ENCODE assay signal across 8 cellular contexts in genomic region chr3:115784739-115785571, GRCh38.
A peak's percentile ranks its signal among the peaks of the same experiment; 100 is the strongest.
DNase-seq lines count a peak whose midpoint lies in the region; ATAC-seq and TF ChIP-seq lines count a peak whose summit lies in the region.

No MANE protein-coding gene starts in this region.

- no peaks in the 10 kb centered on the region for H3K9me3 Mint-ChIP-seq in H9
- H3K9me3 Mint-ChIP-seq in activated CD4-positive, alpha-beta memory T cell treated with anti-CD3 and anti-CD28 coated beads for 36 hours, result no peaks in the 10 kb centered on the region

- no peak overlapping the region for H3K18ac ChIP-seq in H9 (ENCODE audit: insufficient read length, low read depth, low read length)

- peak; percentile 98 for DNase-seq in AG10803 (ENCODE audit: low read depth)
- no peak for DNase-seq in H9
- no peak for DNase-seq in activated CD4-positive, alpha-beta memory T cell treated with anti-CD3 and anti-CD28 coated beads for 36 hours
- DNase-seq in foreskin keratinocyte, result peak in 1 of 2 donors; percentile 93
- peak; percentile 4 for DNase-seq in putamen (ENCODE audit: low spot score)
- no peak for DNase-seq in NCI-H2107 treated with DMSO at 0.1 percent for 48 hours (lab: John Stamatoyannopoulos, UW; ENCODE audit: unreplicated experiment)
- no peak for DNase-seq in T1000 (lab: John Stamatoyannopoulos, UW)

- H2AFZ ChIP-seq in H9 (ENCODE audit: low read length), result no peak overlapping the region

- intact Hi-C loops in activated CD4-positive, alpha-beta memory T cell treated with anti-CD3 and anti-CD28 coated beads for 36 hours (cut with micrococcal nuclease), result loop anchor here (1.0 to 10.0 kb wide), 9 partner anchors 29 to 1572 kb away; partner anchors contain the start of gene ZBTB20

- peak overlapping the region; percentile 71 for H3K4me3 ChIP-seq in AG10803 (ENCODE audit: low read length)

- H2BK12ac ChIP-seq in H9 (ENCODE audit: insufficient read length, low read depth, low read length), result no peak overlapping the region

- peaks cover 7% of the 10 kb centered on the region for H3K23me2 ChIP-seq in H9 (ENCODE audit: insufficient read length, low read depth, low read length, poor library complexity, severe bottlenecking)

- ATAC-seq in foreskin keratinocyte, result peak; percentile 69
- no peak for ATAC-seq in GM18868 (IDR thresholded peaks at IDR 0.05; ENCODE audit: unreplicated experiment)

- peak overlapping the region; percentile 60 for H3K4me2 ChIP-seq in H9 (ENCODE audit: insufficient read depth, insufficient read length, low read length)

- no CpG with 5 or more reads among the region's 11 CpGs for WGBS in H9 (ENCODE audit: extremely low coverage, insufficient read length, low lambda C conversion rate)

- H4K20me1 ChIP-seq in H9 (ENCODE audit: control insufficient read depth, insufficient read depth, insufficient read length), result no peaks in the 10 kb centered on the region

- no peak overlapping the region for H3K14ac ChIP-seq in H9 (ENCODE audit: insufficient read depth, low read length)

- CTCF ChIA-PET in activated CD4-positive, alpha-beta memory T cell treated with anti-CD3 and anti-CD28 coated beads for 36 hours (lab: Charles Lee), result interaction anchor here (0.6 to 2.9 kb wide), 28 partner anchors 8 to 996 kb away, joined by 3 to 21 read pairs (median 4); no protein-coding TSS in a partner anchor

- H3K4me1 ChIP-seq in H9 (ENCODE audit: insufficient read depth, low read length) (no peaks in the 10 kb centered on the region; the same call in 1 of the 2 replicates), foreskin keratinocyte (peaks cover 20% of the 10 kb centered on the region)

- H3T11ph ChIP-seq in H9 (ENCODE audit: low read length), result no peak overlapping the region

- no peak overlapping the region for H2BK20ac ChIP-seq in H9 (ENCODE audit: low read depth, low read length, poor library complexity, severe bottlenecking)

- H3K4me3 Mint-ChIP-seq in H9, result peak overlapping the region; percentile 68 to 92
- peak overlapping the region; percentile 88 for H3K4me3 Mint-ChIP-seq in activated CD4-positive, alpha-beta memory T cell treated with anti-CD3 and anti-CD28 coated beads for 36 hours

- no peak overlapping the region for H2AK5ac ChIP-seq in H9 (ENCODE audit: insufficient read length, low read length)

- no peaks in the 10 kb centered on the region for H3K27me3 ChIP-seq in H9 (ENCODE audit: insufficient read depth, low read length)
- no peaks in the 10 kb centered on the region for H3K27me3 ChIP-seq in foreskin keratinocyte

- no peak overlapping the region for H2BK120ac ChIP-seq in H9 (ENCODE audit: low read depth, low read length, poor library complexity, severe bottlenecking)

- H3K4me1 Mint-ChIP-seq in H9, result peaks cover 13 to 19% of the 10 kb centered on the region in 2 experiments
- H3K4me1 Mint-ChIP-seq in activated CD4-positive, alpha-beta memory T cell treated with anti-CD3 and anti-CD28 coated beads for 36 hours (ENCODE audit: low read depth), result peaks cover 21% of the 10 kb centered on the region

- no peak overlapping the region for H3K9ac ChIP-seq in H9 (ENCODE audit: extremely low read depth, insufficient read length, low read length)

- H3K56ac ChIP-seq in H9 (ENCODE audit: insufficient read length, low read depth, low read length), result no peak overlapping the region

- H3K27ac ChIP-seq in H9 (ENCODE audit: insufficient read length, low read depth, low read length) (no peak overlapping the region), foreskin keratinocyte (peak overlapping the region; percentile 83)

- no peak for TF ChIP-seq CTCF in AG10803 (conservative IDR thresholded peaks at IDR 0.05; ENCODE audit: low read length)
- TF ChIP-seq CTCF in H9 (conservative IDR thresholded peaks at IDR 0.05), result no peak; the same call in 2 of the 3 replicates
- no peak for TF ChIP-seq CTCF in foreskin keratinocyte (conservative IDR thresholded peaks at IDR 0.05)

- H4K5ac ChIP-seq in H9 (ENCODE audit: insufficient read length, low read depth, low read length), result no peak overlapping the region

- H4K8ac ChIP-seq in H9 (replicated peaks; ENCODE audit: insufficient read length, low read depth, low read length), result no peak overlapping the region

- no peaks in the 10 kb centered on the region for H3K79me1 ChIP-seq in H9 (ENCODE audit: insufficient read depth, low read depth, low read length, poor library complexity, severe bottlenecking)

- H2BK15ac ChIP-seq in H9 (ENCODE audit: low read depth, low read length), result no peak overlapping the region

- no peak overlapping the region for H3K4ac ChIP-seq in H9 (ENCODE audit: low read depth, low read length)

- H3K27ac Mint-ChIP-seq in H9, result peak overlapping the region in 1 of 3 experiments; percentile 13; a peak in 2 of 7 replicates
- H3K27ac Mint-ChIP-seq in activated CD4-positive, alpha-beta memory T cell treated with anti-CD3 and anti-CD28 coated beads for 36 hours, result peak overlapping the region; percentile 94

- no peaks in the 10 kb centered on the region for H3K36me3 Mint-ChIP-seq in H9 (ENCODE audit: insufficient read depth in 1 of 3, low read depth in 3 of 3)
- H3K36me3 Mint-ChIP-seq in activated CD4-positive, alpha-beta memory T cell treated with anti-CD3 and anti-CD28 coated beads for 36 hours, result no peaks in the 10 kb centered on the region

- H3K9me3 ChIP-seq in H9 (ENCODE audit: control insufficient read depth, low read depth, low read length), result no peaks in the 10 kb centered on the region

- POLR2A ChIA-PET in activated CD4-positive, alpha-beta memory T cell treated with anti-CD3 and anti-CD28 coated beads for 36 hours (lab: Charles Lee), result interaction anchor here (1.4 kb wide), 2 partner anchors 126 to 639 kb away, joined by 3 to 4 read pairs; no protein-coding TSS in a partner anchor

- H3K23ac ChIP-seq in H9 (ENCODE audit: insufficient read length, low read depth, low read length), result no peak overlapping the region

- H2BK5ac ChIP-seq in H9 (ENCODE audit: insufficient read length, low read length), result no peak overlapping the region

- H3K79me2 ChIP-seq in H9 (ENCODE audit: insufficient read depth, low read length), result no peaks in the 10 kb centered on the region

- H3K27me3 Mint-ChIP-seq in H9 (ENCODE audit: low read depth), result no peaks in the 10 kb centered on the region
- H3K27me3 Mint-ChIP-seq in activated CD4-positive, alpha-beta memory T cell treated with anti-CD3 and anti-CD28 coated beads for 36 hours, result no peaks in the 10 kb centered on the region

- H4K91ac ChIP-seq in H9 (ENCODE audit: insufficient read length, low read depth, low read length), result no peak overlapping the region

Comparison
In these comparisons a context has a peak if more than half of its experiments do, and no peak if none do; other contexts are left out.
1. DNase-seq: peak in AG10803 (single experiment) and putamen (single experiment); none in H9 (single experiment), activated CD4-positive, alpha-beta memory T cell treated with anti-CD3 and anti-CD28 coated beads for 36 hours (single experiment), NCI-H2107 treated with DMSO at 0.1 percent for 48 hours (single experiment) and T1000 (single experiment).